In the genomic region with DNA sequence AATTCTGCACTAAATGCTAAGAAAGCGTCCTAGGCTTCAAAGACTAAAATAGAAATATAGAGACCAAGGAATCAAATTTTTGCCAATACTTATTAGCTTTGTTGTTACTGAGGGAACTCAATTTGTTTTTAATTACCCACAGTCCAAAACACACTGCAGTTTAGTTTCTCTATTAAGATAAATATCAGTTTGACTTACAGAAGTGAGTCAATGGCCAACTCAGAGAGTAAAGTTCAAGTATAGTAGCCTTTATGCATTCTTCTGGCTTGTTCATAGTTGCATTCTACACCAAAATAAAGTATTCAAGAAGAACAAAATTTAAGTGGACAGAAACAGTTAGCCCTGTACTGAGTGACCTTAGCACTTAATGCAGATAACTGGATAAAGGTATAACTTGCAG, we compare ENCODE assay signal across 18 cellular contexts. TPM values are rescaled to one million over a fixed set of nuclear protein-coding genes. Genes with fewer than 3 reads are reported as not detected.
A peak's percentile ranks its signal among the peaks of the same experiment; 100 is the strongest.
DNase-seq lines count a peak whose midpoint lies in the region; ATAC-seq and TF ChIP-seq lines count a peak whose summit lies in the region.
"Had no signal": no experiment of that assay in that cellular context is flagged by ENCODE, and none has a peak within 500 bp of the region (broad histone marks: within the 10 kb centered on the region; RNA-seq: fewer than 3 reads in every experiment).

No MANE protein-coding gene starts in this region.

- H2AFZ ChIP-seq in GM23248 (no peak overlapping the region), SK-N-SH (ENCODE audit: low read depth) (no peak overlapping the region), fibroblast of lung (ENCODE audit: low read length) (no peak overlapping the region)

- H3K4me3 ChIP-seq in GM23248, result peak overlapping the region; percentile 7; the same call in 1 of the 2 replicates
- no peak overlapping the region for H3K4me3 ChIP-seq in SK-N-SH (ENCODE audit: low read depth in 2 of 2, low read length in 1 of 2)
- H3K4me3 ChIP-seq in fibroblast of lung (replicated peaks in 1 of 4; ENCODE audit: control extremely low read depth in 1 of 4, insufficient read depth in 1 of 4, low read depth in 3 of 4, low read length in 4 of 4), result no peak overlapping the region
- no peak overlapping the region for H3K4me3 ChIP-seq in skeletal muscle satellite cell (ENCODE audit: low read length)
- H3K4me3 ChIP-seq in SJCRH30, result no peak overlapping the region
- H3K4me3 ChIP-seq in spleen, result no peak overlapping the region
- H3K4me3 ChIP-seq: pancreas had no signal

- peaks cover 14% of the 10 kb centered on the region for H3K4me1 ChIP-seq in GM23248 (ENCODE audit: insufficient read depth)
- 0 out of 4 replicates have a peak, but pooled peaks cover 0 to 7% of the 10 kb centered on the region in 2 experiments for H3K4me1 ChIP-seq in SK-N-SH (ENCODE audit: control insufficient read depth in 1 of 2, insufficient read depth in 2 of 2, low read depth in 1 of 2, low read length in 1 of 2)
- H3K4me1 ChIP-seq in fibroblast of lung (ENCODE audit: control insufficient read depth, extremely low read depth, insufficient read depth, low read length), result peaks cover 3% of the 10 kb centered on the region
- peaks cover 10% of the 10 kb centered on the region for H3K4me1 ChIP-seq in skeletal muscle satellite cell (ENCODE audit: control insufficient read depth, insufficient read depth, low read length)
- no peaks in the 10 kb centered on the region for H3K4me1 ChIP-seq in SJCRH30
- peaks cover 0 to 8% (median 3%) of the 10 kb centered on the region in 6 donors for H3K4me1 ChIP-seq in spleen
- H3K4me1 ChIP-seq: pancreas had no signal

- TF ChIP-seq CTCF in SK-N-SH (IDR thresholded peaks at IDR 0.05), result no peak
- TF ChIP-seq CTCF in fibroblast of lung (conservative IDR thresholded peaks at IDR 0.05 in 1 of 2, IDR thresholded peaks at IDR 0.05 in 1 of 2; ENCODE audit: low read depth in 1 of 2, low read length in 2 of 2), result no peak
- TF ChIP-seq CTCF in spleen (IDR thresholded peaks at IDR 0.05 in 8 of 11, conservative IDR thresholded peaks at IDR 0.05 in 3 of 11), result no peak

- 0 out of 4 replicates have a peak, but pooled peaks of 1 of the 2 experiments have one; percentile 31 for TF ChIP-seq EP300 in SK-N-SH (IDR thresholded peaks at IDR 0.05; ENCODE audit: borderline replicate concordance in 1 of 2, low read depth in 1 of 2, low read length in 1 of 2)

- H3K79me2 ChIP-seq in GM23248 (ENCODE audit: insufficient read depth) (no peaks in the 10 kb centered on the region), SK-N-SH (ENCODE audit: insufficient read depth) (no peaks in the 10 kb centered on the region), fibroblast of lung (ENCODE audit: control insufficient read depth, insufficient read depth, low read length) (no peaks in the 10 kb centered on the region)

- H3K36me3 ChIP-seq in GM23248 (ENCODE audit: low read depth) (no peaks in the 10 kb centered on the region), SK-N-SH (replicated peaks in 1 of 2; ENCODE audit: control insufficient read depth in 1 of 2, insufficient read depth in 2 of 2, low read length in 1 of 2) (no peaks in the 10 kb centered on the region), fibroblast of lung (ENCODE audit: control insufficient read depth, insufficient read depth, low read length) (no peaks in the 10 kb centered on the region), skeletal muscle satellite cell (ENCODE audit: insufficient read depth, low read length) (no peaks in the 10 kb centered on the region), SJCRH30 (no peaks in the 10 kb centered on the region), spleen (no peaks in the 10 kb centered on the region)
- H3K36me3 ChIP-seq: pancreas had no signal

- CTCF ChIA-PET in SK-N-SH (lab: Yijun Ruan, JAX), result interaction anchor here (0.7 kb wide), 1 partner anchor 290 kb away, joined by 3 read pairs; no protein-coding TSS in a partner anchor

- H3K9ac ChIP-seq in GM23248 (no peak overlapping the region), SK-N-SH (no peak overlapping the region), fibroblast of lung (ENCODE audit: insufficient read depth, low read length) (no peak overlapping the region), skeletal muscle satellite cell (ENCODE audit: low read depth, low read length) (no peak overlapping the region)

- POLR2A ChIA-PET in SK-N-SH (lab: Yijun Ruan, JAX), result no interaction called here

- H3K9me3 ChIP-seq in GM23248 (ENCODE audit: low read depth), result no peaks in the 10 kb centered on the region
- H3K9me3 ChIP-seq in SK-N-SH, result no peaks in the 10 kb centered on the region
- H3K9me3 ChIP-seq in fibroblast of lung (ENCODE audit: control insufficient read depth, insufficient read depth, low read depth, low read length), result no peaks in the 10 kb centered on the region
- H3K9me3 ChIP-seq in skeletal muscle satellite cell (replicated peaks; ENCODE audit: low read length), result no peaks in the 10 kb centered on the region
- no peaks in the 10 kb centered on the region for H3K9me3 ChIP-seq in SJCRH30 (replicated peaks)
- peaks cover 0 to 9% (median 1%) of the 10 kb centered on the region in 8 donors for H3K9me3 ChIP-seq in spleen
- H3K9me3 ChIP-seq: pancreas had no signal

- 3 to 21% methylated on average over 1 of the region's 1 CpG for WGBS in GM23248 (ENCODE audit: low coverage in 1 of 2, low lambda C conversion rate in 2 of 2, missing lambda C conversion rate in 2 of 2), 2 experiments
- 70% methylated on average over 1 of the region's 1 CpG for WGBS in SK-N-SH (ENCODE audit: low lambda C conversion rate)
- 94 to 100% (median 96%) methylated on average over 1 of the region's 1 CpG for WGBS in spleen, 5 donors

- H3K4me2 ChIP-seq in GM23248 (ENCODE audit: unreplicated experiment) (peak overlapping the region; percentile 50), SK-N-SH (0 out of 2 replicates have a peak overlapping the region, but pooled peaks have one; percentile 9), fibroblast of lung (ENCODE audit: extremely low read depth, insufficient read depth, low read length) (peak overlapping the region; percentile 47), skeletal muscle satellite cell (ENCODE audit: low read length) (peak overlapping the region; percentile 41)

- H3K27me3 ChIP-seq in GM23248 (replicated peaks; ENCODE audit: insufficient read depth) (no peaks in the 10 kb centered on the region), SK-N-SH (ENCODE audit: insufficient read depth) (no peaks in the 10 kb centered on the region), fibroblast of lung (ENCODE audit: control insufficient read depth, insufficient read depth, low read length) (no peaks in the 10 kb centered on the region), skeletal muscle satellite cell (ENCODE audit: control insufficient read depth, insufficient read depth, low read length) (no peaks in the 10 kb centered on the region), SJCRH30 (no peaks in the 10 kb centered on the region), spleen (replicated peaks in 1 of 7) (no peaks in the 10 kb centered on the region)
- H3K27me3 ChIP-seq: pancreas had no signal

- peak overlapping the region; percentile 41 for H3K27ac ChIP-seq in GM23248
- H3K27ac ChIP-seq in SK-N-SH (ENCODE audit: low read depth in 2 of 2, low read length in 1 of 2), result peak overlapping the region in 1 of 2 experiments; percentile 68; a peak in 2 of 4 replicates
- H3K27ac ChIP-seq in fibroblast of lung (ENCODE audit: insufficient read depth, low read length), result peak overlapping the region; percentile 5
- H3K27ac ChIP-seq in SJCRH30, result no peak overlapping the region
- H3K27ac ChIP-seq in spleen, result no peak overlapping the region
- H3K27ac ChIP-seq: pancreas had no signal

- intact Hi-C loops in spleen (cut with DNase I; ENCODE audit: low total_unique reads), result no loop called here

- H3K9me2 ChIP-seq in GM23248 (ENCODE audit: insufficient read depth), result no peaks in the 10 kb centered on the region
- H3K9me2 ChIP-seq in SK-N-SH, result no peaks in the 10 kb centered on the region

- in situ Hi-C loops in GM23248 (cut with MboI), result no loop called here

- TF ChIP-seq POLR2A in spleen (IDR thresholded peaks at IDR 0.05), result no peak

- peak; percentile 86 for DNase-seq in GM23248
- DNase-seq in SK-N-SH, result no peak
- peak; percentile 65 to 73 for DNase-seq in fibroblast of lung (ENCODE audit: low read depth in 2 of 2)
- no peak for DNase-seq in SJCRH30
- no peak for DNase-seq in spleen
- DNase-seq in CD1c-positive myeloid dendritic cell (ENCODE audit: extremely low spot score), result no peak
- DNase-seq: activated CD4-positive, alpha-beta T cell treated with anti-CD3 and anti-CD28 coated beads for 36 hours; CD8-positive, alpha-beta memory T cell; cerebellar nuclear complex; hippocampal formation; NCI-H2029 treated with DMSO at 0.1 percent for 48 hours; pancreas; stimulated activated CD4-positive, alpha-beta T cell treated with anti-CD3 and anti-CD28 coated beads, Interleukin-12 subunit alpha, Interleukin-12 subunit beta, amount 100 ng/mL, for 4 hours had no signal

- H4K20me1 ChIP-seq in GM23248 (ENCODE audit: insufficient read depth), result no peaks in the 10 kb centered on the region
- no peaks in the 10 kb centered on the region for H4K20me1 ChIP-seq in SK-N-SH (ENCODE audit: insufficient read depth)
- no peaks in the 10 kb centered on the region for H4K20me1 ChIP-seq in fibroblast of lung (ENCODE audit: control insufficient read depth, extremely low read depth, insufficient read depth, low read length)

- no peak for ATAC-seq in HG03175 (IDR thresholded peaks at IDR 0.05; ENCODE audit: unreplicated experiment)
- ATAC-seq: activated CD4-positive, alpha-beta T cell treated with anti-CD3 and anti-CD28 coated beads for 36 hours; activated naive CD4-positive, alpha-beta T cell treated with anti-CD3 and anti-CD28 coated beads, Interleukin-2, amount 50 U/mL, for 72 hours; pancreas had no signal

- TF ChIP-seq RAD21 in SK-N-SH (IDR thresholded peaks at IDR 0.05; ENCODE audit: low read length), result no peak

- H3F3A ChIP-seq in GM23248 (ENCODE audit: insufficient read depth) (peaks cover 22% of the 10 kb centered on the region), SK-N-SH (replicated peaks; ENCODE audit: insufficient read depth) (peaks cover 5% of the 10 kb centered on the region)

RNA-seq across cellular contexts. Expression of a gene that starts 9.5 kb away (rescaled TPM):
- total RNA-seq in GM23248 (2014; rRNA removed; shearing (Covaris generic)), result 35.5 and 35.9 TPM in 2 replicates
- polyA plus RNA-seq in GM23248 (2016; fragmentation: Nextera tagmentation; extraction: Ambion mirVana), result 46.9 and 48.6 TPM in 2 replicates
- 6.9 and 10.3 TPM in 2 replicates for polyA plus RNA-seq in SK-N-SH (2012; rRNA removed)
- polyA plus RNA-seq in SK-N-SH (2012; cell fraction: cytosol; rRNA removed), result 12.9 and 15.5 TPM in 2 replicates
- 2.0 and 4.5 TPM in 2 replicates for polyA plus RNA-seq in SK-N-SH (2012; cell fraction: nucleus; rRNA removed)
- total RNA-seq in fibroblast of lung, result 26.2 and 32.5 TPM in 2 replicates
- 29.6 and 43.5 TPM in 2 replicates for polyA plus RNA-seq in fibroblast of lung
- 31.4 and 43.3 TPM in 2 replicates for polyA plus RNA-seq in fibroblast of lung (2012)
- polyA minus RNA-seq in fibroblast of lung (ENCODE audit: low replicate concordance), result 1.9 and 2.5 TPM in 2 replicates
- total RNA-seq in skeletal muscle satellite cell (2012; rRNA removed), result 20.8 and 27.1 TPM in 2 replicates
- 12.6 and 13.9 TPM in 2 replicates for total RNA-seq in SJCRH30 (2014; rRNA removed; shearing (Covaris generic))
- 10 to 100 TPM; 45.8 to 86.2 (median 51.3) TPM for total RNA-seq in spleen
- polyA plus RNA-seq in spleen, result 10 to 100 TPM; 13.3 to 22.2 (median 16.6) TPM

RNA-seq across cellular contexts. Expression of a gene that starts 18.0 kb away (rescaled TPM):
- total RNA-seq in GM23248 (2014; rRNA removed; shearing (Covaris generic)), result not detected in 2 replicates
- polyA plus RNA-seq in GM23248 (2016; fragmentation: Nextera tagmentation; extraction: Ambion mirVana) (not detected in 2 replicates), SK-N-SH (2012; rRNA removed) (not detected in 2 replicates), fibroblast of lung (0.01 and 0.08 TPM in 2 replicates), spleen (10 to 100 TPM; 20.2 to 35.9 (median 33.9) TPM)
- polyA plus RNA-seq in SK-N-SH (2012; cell fraction: cytosol; rRNA removed), result 0.01 TPM in 1 of 2 replicates, not detected in the other
- not detected in 2 replicates for polyA plus RNA-seq in SK-N-SH (2012; cell fraction: nucleus; rRNA removed)
- total RNA-seq in fibroblast of lung (under 0.01 and 0.17 TPM in 2 replicates), spleen (100 to 1,000 TPM in 5 of 7 donors, 10 to 100 TPM in 2; 83.4 to 338 (median 250) TPM)
- not detected in 2 replicates for polyA plus RNA-seq in fibroblast of lung (2012)
- polyA minus RNA-seq in fibroblast of lung (ENCODE audit: low replicate concordance), result not detected in 2 replicates
- under 0.01 and 0.22 TPM in 2 replicates for total RNA-seq in skeletal muscle satellite cell (2012; rRNA removed)
- total RNA-seq in SJCRH30 (2014; rRNA removed; shearing (Covaris generic)), result not detected in 2 replicates
- total RNA-seq: activated CD4-positive, alpha-beta T cell treated with anti-CD3 and anti-CD28 coated beads for 36 hours; activated naive CD4-positive, alpha-beta T cell treated with anti-CD3 and anti-CD28 coated beads, Interleukin-2, amount 50 U/mL, for 72 hours; CD8-positive, alpha-beta memory T cell; HT1080; T-helper 2 cell treated with Interferon-gamma antibody and Interleukin-4, amounts not matched to agents 100 ng/mL and 5 ng/mL, for 36 hours had no signal
- polyA plus RNA-seq: CD8-positive, alpha-beta memory T cell had no signal

Comparison
In these comparisons a context has a peak if more than half of its experiments do, and no peak if none do; other contexts are left out.
1. DNase-seq: peak in GM23248 (single experiment) and fibroblast of lung (2 of 2); none in SK-N-SH (single experiment), SJCRH30 (0 of 2), spleen (single experiment) and CD1c-positive myeloid dendritic cell (single experiment).
2. H3K27ac ChIP-seq: peak in GM23248 (single experiment) and fibroblast of lung (single experiment); none in SJCRH30 (single experiment) and spleen (0 of 8).
3. RNA of a gene that starts 18.0 kb away (total RNA-seq): 83.4 to 338 TPM in spleen; under 0.01 to 0.17 TPM in fibroblast of lung, not detected in GM23248 and not detected in SJCRH30; every median in the first group is over 10 times any median in the second.
4. Peak in every context shown above with its lines, with median percentiles within 50 percentile points of each other: H3K4me2 ChIP-seq.